12 cellular contexts compared by ENCODE assay signal in the genomic region with DNA sequence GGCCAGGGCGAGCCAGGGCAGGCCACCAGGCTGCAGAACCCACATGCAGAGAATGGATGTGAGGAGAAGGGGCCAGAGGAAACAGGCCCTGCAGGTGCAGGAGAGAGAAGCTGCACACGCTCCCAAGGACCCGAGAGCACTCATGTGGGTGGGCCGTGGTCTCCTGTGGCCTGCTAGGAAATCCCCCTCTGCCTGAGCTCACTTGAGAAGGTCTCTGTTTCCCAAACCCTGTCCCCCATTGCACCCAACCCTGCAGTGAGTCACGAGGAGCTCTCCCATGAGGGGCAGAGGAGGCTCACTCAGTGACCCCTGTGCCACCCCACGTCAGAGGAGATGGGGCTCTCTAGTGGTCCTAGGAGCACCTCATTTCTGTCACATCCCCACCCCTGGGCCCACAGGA.
DNase-seq lines count a peak whose midpoint lies in the region; ATAC-seq lines count a peak whose summit lies in the region.
"Had no signal": no experiment of that assay in that cellular context is flagged by ENCODE, and none has a peak within 500 bp of the region (broad histone marks: within the 10 kb centered on the region; RNA-seq: fewer than 3 reads in every experiment).

No MANE protein-coding gene starts in this region.

- H3K36me3 Mint-ChIP-seq in activated CD4-positive, alpha-beta memory T cell treated with anti-CD3 and anti-CD28 coated beads, Interleukin-2, amount 10 ng/mL, durations not matched to agents 7 days and 5 days (ENCODE audit: low read depth) = no peaks in the 10 kb centered on the region
- no peaks in the 10 kb centered on the region for H3K36me3 Mint-ChIP-seq in naive thymus-derived CD8-positive, alpha-beta T cell

- H3K27ac Mint-ChIP-seq in activated CD4-positive, alpha-beta memory T cell treated with anti-CD3 and anti-CD28 coated beads, Interleukin-2, amount 10 ng/mL, durations not matched to agents 7 days and 5 days = peak overlapping the region; percentile 100
- H3K27ac Mint-ChIP-seq in naive thymus-derived CD8-positive, alpha-beta T cell = peak overlapping the region; percentile 93 to 100 (median 100)

- in situ Hi-C loops in G401 (cut with HindIII; ENCODE audit: low sequenced_read_pairs) = no loop called here

- no peaks in the 10 kb centered on the region for H3K27me3 Mint-ChIP-seq in activated CD4-positive, alpha-beta memory T cell treated with anti-CD3 and anti-CD28 coated beads, Interleukin-2, amount 10 ng/mL, durations not matched to agents 7 days and 5 days
- H3K27me3 Mint-ChIP-seq in naive thymus-derived CD8-positive, alpha-beta T cell = no peaks in the 10 kb centered on the region

- CTCF ChIA-PET in activated CD4-positive, alpha-beta memory T cell treated with anti-CD3 and anti-CD28 coated beads, Interleukin-2, amount 10 ng/mL, durations not matched to agents 7 days and 5 days (lab: Charles Lee) = interaction anchor here (1.0 to 12.9 kb wide), 6 partner anchors 17 to 237 kb away, joined by 3 to 162 read pairs (median 4); no protein-coding TSS in a partner anchor

- DNase-seq in stimulated activated naive CD4-positive, alpha-beta T cell treated with Interleukin-2 at 50 U/mL for 16 hours (lab: John Stamatoyannopoulos, UW) = peak; percentile 68
- DNase-seq in stimulated activated naive CD4-positive, alpha-beta T cell (lab: John Stamatoyannopoulos, UW) = no peak
- no peak for DNase-seq in activated CD4-positive, alpha-beta memory T cell treated with anti-CD3 and anti-CD28 coated beads, Interleukin-2, amount 10 ng/mL, durations not matched to agents 7 days and 5 days
- peak in 4 of 10 donors; percentile 11 to 38 (median 15) for DNase-seq in naive thymus-derived CD8-positive, alpha-beta T cell
- no peak for DNase-seq in MV-4-11 (lab: John Stamatoyannopoulos, UW)
- no peak for DNase-seq in KG1 (lab: John Stamatoyannopoulos, UW)
- DNase-seq in G401 (ENCODE audit: low spot score) = no peak
- DNase-seq: adrenal gland, esophagus squamous epithelium, NCI-H1694 had no signal

- no peaks in the 10 kb centered on the region for H3K9me3 Mint-ChIP-seq in activated CD4-positive, alpha-beta memory T cell treated with anti-CD3 and anti-CD28 coated beads, Interleukin-2, amount 10 ng/mL, durations not matched to agents 7 days and 5 days
- H3K9me3 Mint-ChIP-seq in naive thymus-derived CD8-positive, alpha-beta T cell = no peaks in the 10 kb centered on the region

- H3K4me3 Mint-ChIP-seq in activated CD4-positive, alpha-beta memory T cell treated with anti-CD3 and anti-CD28 coated beads, Interleukin-2, amount 10 ng/mL, durations not matched to agents 7 days and 5 days = no peak overlapping the region
- peak overlapping the region in 9 of 10 donors; percentile 10 to 88 (median 36) for H3K4me3 Mint-ChIP-seq in naive thymus-derived CD8-positive, alpha-beta T cell

- H3K4me1 Mint-ChIP-seq in activated CD4-positive, alpha-beta memory T cell treated with anti-CD3 and anti-CD28 coated beads, Interleukin-2, amount 10 ng/mL, durations not matched to agents 7 days and 5 days = peaks cover 84% of the 10 kb centered on the region
- H3K4me1 Mint-ChIP-seq in naive thymus-derived CD8-positive, alpha-beta T cell = peaks cover 46 to 92% (median 85%) of the 10 kb centered on the region in 4 donors

- no peak for ATAC-seq in naive thymus-derived CD8-positive, alpha-beta T cell
- ATAC-seq in GM19328 (IDR thresholded peaks at IDR 0.05; ENCODE audit: unreplicated experiment) = no peak
- ATAC-seq: left lobe of liver had no signal

- POLR2A ChIA-PET in activated CD4-positive, alpha-beta memory T cell treated with anti-CD3 and anti-CD28 coated beads, Interleukin-2, amount 10 ng/mL, durations not matched to agents 7 days and 5 days (lab: Charles Lee) = interaction anchor here (1.2 to 7.6 kb wide), 9 partner anchors 45 to 222 kb away, joined by 3 to 220 read pairs (median 46); a partner anchor contains a TSS
- POLR2A ChIA-PET in naive thymus-derived CD8-positive, alpha-beta T cell (lab: Charles Lee) = interaction anchor here (1.0 to 11.2 kb wide), 15 partner anchors 22 to 171 kb away, joined by 3 to 181 read pairs (median 7); a partner anchor contains a TSS
